In the genomic region with DNA sequence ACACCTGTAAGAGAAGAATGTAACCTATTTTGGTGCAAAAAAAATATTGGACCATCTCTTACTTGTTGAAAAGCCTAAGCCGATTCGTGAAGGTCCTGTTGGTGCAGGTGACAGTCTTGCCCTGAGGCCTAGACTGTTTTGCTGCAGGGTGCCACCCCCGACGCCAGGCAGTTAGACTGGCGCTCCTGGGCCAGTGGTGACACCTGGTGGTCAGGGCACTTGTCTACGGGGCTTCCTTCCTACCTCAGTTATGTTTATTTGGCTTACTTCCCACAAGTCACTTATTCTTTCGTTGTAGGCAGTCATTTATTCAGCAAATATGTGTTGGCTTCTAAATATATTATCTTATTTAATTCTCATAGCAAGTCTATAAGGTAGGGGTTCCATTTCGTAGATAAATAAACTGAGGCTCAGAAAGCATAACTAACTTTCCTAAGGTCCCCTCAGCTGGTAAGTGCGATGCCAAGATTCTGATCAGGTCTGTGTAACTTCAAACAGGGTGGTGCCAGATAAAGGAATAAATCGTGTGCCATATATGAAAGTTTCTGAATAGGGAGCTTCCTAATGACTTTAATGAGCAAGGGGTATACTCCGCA, we compare ENCODE assay signal across 8 cellular contexts. TPM values are rescaled to one million over a fixed set of nuclear protein-coding genes. Genes with fewer than 3 reads are reported as not detected.
DNase-seq lines count a peak whose midpoint lies in the region; ATAC-seq, FAIRE-seq and TF ChIP-seq lines count a peak whose summit lies in the region.

No MANE protein-coding gene starts in this region.

- no peak overlapping the region for H3K27ac ChIP-seq in A549

- peak overlapping the region; percentile 95 for H3K4me3 Mint-ChIP-seq in central memory CD8-positive, alpha-beta T cell
- H3K4me3 Mint-ChIP-seq in mesothelial cell of epicardium, result peak overlapping the region; percentile 5

- peak; percentile 55 to 77 for DNase-seq in A549 (ENCODE audit: low read depth in 1 of 2, low spot score in 1 of 2)
- DNase-seq in NCI-H2196 treated with DMSO at 0.1 percent for 48 hours (lab: John Stamatoyannopoulos, UW; ENCODE audit: unreplicated experiment), result peak; percentile 10
- peak; percentile 66 for DNase-seq in activated CD4-positive, CD25-positive, alpha-beta regulatory T cell treated with anti-CD3 and anti-CD28 coated beads, Interleukin-2, amount 50 U/mL, for 16 hours (ENCODE audit: low read depth, low spot score)
- peak; percentile 68 to 77 for DNase-seq in central memory CD8-positive, alpha-beta T cell (ENCODE audit: low spot score in 2 of 2)
- DNase-seq in mesothelial cell of epicardium (ENCODE audit: low spot score in 2 of 2, unreplicated experiment in 2 of 2), result peak; percentile 35 to 52
- peak; percentile 58 for DNase-seq in stimulated activated CD8-positive, alpha-beta memory T cell treated with anti-CD3 and anti-CD28 coated beads, Interleukin-7, amount 100 ng/mL, for 24 hours (ENCODE audit: low read depth)

- WGBS in A549 (ENCODE audit: missing lambda C conversion rate), result 21% methylated on average over 11 of the region's 11 CpGs

- no peak overlapping the region; the same call in 2 of the 3 replicates for H3K4me3 ChIP-seq in A549

- TF ChIP-seq POLR2A in A549 (IDR thresholded peaks at IDR 0.05; ENCODE audit: low read length), result no peak

- peak; percentile 74 to 76; a peak in 4 of 5 replicates for TF ChIP-seq RAD21 in A549 (conservative IDR thresholded peaks at IDR 0.05 in 1 of 2, IDR thresholded peaks at IDR 0.05 in 1 of 2)

- ATAC-seq in A549, result peak; percentile 79 to 86
- peak; percentile 31 for ATAC-seq in GM18508 (IDR thresholded peaks at IDR 0.05; ENCODE audit: insufficient read depth, unreplicated experiment)
- peak; percentile 33 for ATAC-seq in HG03025 (IDR thresholded peaks at IDR 0.05; ENCODE audit: low FRiP score, unreplicated experiment)
- ATAC-seq in central memory CD8-positive, alpha-beta T cell (replicated peaks; ENCODE audit: extremely low read depth, poor library complexity, severe bottlenecking), result peak; percentile 70

- no peaks in the 10 kb centered on the region for H3K27me3 Mint-ChIP-seq in central memory CD8-positive, alpha-beta T cell
- H3K27me3 Mint-ChIP-seq in mesothelial cell of epicardium (ENCODE audit: low read depth), result no peaks in the 10 kb centered on the region

- no peaks in the 10 kb centered on the region for H3K9me3 ChIP-seq in A549

- peak; percentile 76 for TF ChIP-seq CTCF in A549 (IDR thresholded peaks at IDR 0.05)
- TF ChIP-seq CTCF in mesothelial cell of epicardium (IDR thresholded peaks at IDR 0.05; ENCODE audit: unreplicated experiment), result peak; percentile 50

- CTCF ChIA-PET in A549 (lab: Yijun Ruan, JAX), result interaction anchor here (0.8 to 4.7 kb wide), 14 partner anchors 8 to 779 kb away, joined by 3 to 41 read pairs (median 5); no protein-coding TSS in a partner anchor

- no peaks in the 10 kb centered on the region for H3K9me3 Mint-ChIP-seq in central memory CD8-positive, alpha-beta T cell
- H3K9me3 Mint-ChIP-seq in mesothelial cell of epicardium, result no peaks in the 10 kb centered on the region

- H3K4me1 ChIP-seq in A549, result peaks cover 22% of the 10 kb centered on the region

- H3K4me1 Mint-ChIP-seq in central memory CD8-positive, alpha-beta T cell, result peaks cover 18% of the 10 kb centered on the region
- H3K4me1 Mint-ChIP-seq in mesothelial cell of epicardium, result peaks cover 12% of the 10 kb centered on the region

- peaks cover 13% of the 10 kb centered on the region for H3K36me3 Mint-ChIP-seq in central memory CD8-positive, alpha-beta T cell (ENCODE audit: insufficient read depth)
- no peaks in the 10 kb centered on the region for H3K36me3 Mint-ChIP-seq in mesothelial cell of epicardium

- no peak for FAIRE-seq in A549 (lab: Jason Lieb, UNC)

- no peak for TF ChIP-seq EP300 in A549 (IDR thresholded peaks at IDR 0.05)

- H3K4me2 ChIP-seq in A549, result peak overlapping the region; percentile 98

- peak overlapping the region; percentile 91 for H3K27ac Mint-ChIP-seq in central memory CD8-positive, alpha-beta T cell (ENCODE audit: low read depth)
- no peak overlapping the region for H3K27ac Mint-ChIP-seq in mesothelial cell of epicardium

- POLR2A ChIA-PET in A549 (lab: Yijun Ruan, JAX), result interaction anchor here (0.6 kb wide), 1 partner anchor 99 kb away, joined by 3 read pairs; no protein-coding TSS in a partner anchor

TF ChIP-seq in A549, 52 proteins besides CTCF, POLR2A, EP300 and RAD21:
- TF ChIP-seq RCOR1 (IDR thresholded peaks at IDR 0.05; ENCODE audit: low read depth, low read length), result no peak
- TF ChIP-seq SMC3 (IDR thresholded peaks at IDR 0.05), result peak; percentile 84
- TF ChIP-seq, protein P1, sequence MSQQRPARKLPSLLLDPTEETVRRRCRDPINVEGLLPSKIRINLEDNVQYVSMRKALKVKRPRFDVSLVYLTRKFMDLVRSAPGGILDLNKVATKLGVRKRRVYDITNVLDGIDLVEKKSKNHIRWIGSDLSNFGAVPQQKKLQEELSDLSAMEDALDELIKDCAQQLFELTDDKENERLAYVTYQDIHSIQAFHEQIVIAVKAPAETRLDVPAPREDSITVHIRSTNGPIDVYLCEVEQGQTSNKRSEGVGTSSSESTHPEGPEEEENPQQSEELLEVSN (IDR thresholded peaks at IDR 0.05; ENCODE audit: borderline replicate concordance, low read depth), result no peak
- no peak for TF ChIP-seq RNF2 (IDR thresholded peaks at IDR 0.05; ENCODE audit: borderline replicate concordance, low read depth)
- TF ChIP-seq, protein P2, sequence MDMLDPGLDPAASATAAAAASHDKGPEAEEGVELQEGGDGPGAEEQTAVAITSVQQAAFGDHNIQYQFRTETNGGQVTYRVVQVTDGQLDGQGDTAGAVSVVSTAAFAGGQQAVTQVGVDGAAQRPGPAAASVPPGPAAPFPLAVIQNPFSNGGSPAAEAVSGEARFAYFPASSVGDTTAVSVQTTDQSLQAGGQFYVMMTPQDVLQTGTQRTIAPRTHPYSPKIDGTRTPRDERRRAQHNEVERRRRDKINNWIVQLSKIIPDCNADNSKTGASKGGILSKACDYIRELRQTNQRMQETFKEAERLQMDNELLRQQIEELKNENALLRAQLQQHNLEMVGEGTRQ (IDR thresholded peaks at IDR 0.05), result no peak
- no peak for TF ChIP-seq HOXB13 (CRISPR knock-in tag; IDR thresholded peaks at IDR 0.05; ENCODE audit: low read depth)

RNA-seq across cellular contexts. Expression of gene EEIG2, which starts 1.9 kb away (rescaled TPM):
- polyA plus RNA-seq in A549 (2011; rRNA removed) (7.4 and 7.9 TPM in 2 replicates), A549 (2017; fragmentation: RNase III; extraction: RNeasy Plus Mini Kit Qiagen cat#74134 plus additional on column Dnase treatment) (4.9 to 5.3 TPM (median 5.2 TPM) in 3 replicates)
- polyA plus RNA-seq in A549 (2012; cell fraction: cytosol; rRNA removed), result 1.9 and 2.2 TPM in 2 replicates
- polyA plus RNA-seq in A549 (2012; cell fraction: nucleus; rRNA removed), result 1.3 and 2.0 TPM in 2 replicates
- polyA minus RNA-seq in A549 (2011; rRNA and poly(A)+ RNA removed), result 5.0 and 5.1 TPM in 2 replicates
- 12.4 to 13.9 TPM (median 12.6 TPM) in 3 replicates for total RNA-seq in mesothelial cell of epicardium

Comparison
In these comparisons a context has a peak if more than half of its experiments do, and no peak if none do; other contexts are left out.
1. ATAC-seq: peak in every context shown above with its lines; median percentile 82 in A549; 70 in central memory CD8-positive, alpha-beta T cell; 33 in HG03025; 31 in GM18508.
2. DNase-seq: peak in every context shown above with its lines; median percentile 72 in central memory CD8-positive, alpha-beta T cell; 66 in A549; 66 in activated CD4-positive, CD25-positive, alpha-beta regulatory T cell treated with anti-CD3 and anti-CD28 coated beads, Interleukin-2, amount 50 U/mL, for 16 hours; 58 in stimulated activated CD8-positive, alpha-beta memory T cell treated with anti-CD3 and anti-CD28 coated beads, Interleukin-7, amount 100 ng/mL, for 24 hours; 44 in mesothelial cell of epicardium; 10 in NCI-H2196 treated with DMSO at 0.1 percent for 48 hours.